1 cellular context compared by ENCODE assay signal in the genomic region with DNA sequence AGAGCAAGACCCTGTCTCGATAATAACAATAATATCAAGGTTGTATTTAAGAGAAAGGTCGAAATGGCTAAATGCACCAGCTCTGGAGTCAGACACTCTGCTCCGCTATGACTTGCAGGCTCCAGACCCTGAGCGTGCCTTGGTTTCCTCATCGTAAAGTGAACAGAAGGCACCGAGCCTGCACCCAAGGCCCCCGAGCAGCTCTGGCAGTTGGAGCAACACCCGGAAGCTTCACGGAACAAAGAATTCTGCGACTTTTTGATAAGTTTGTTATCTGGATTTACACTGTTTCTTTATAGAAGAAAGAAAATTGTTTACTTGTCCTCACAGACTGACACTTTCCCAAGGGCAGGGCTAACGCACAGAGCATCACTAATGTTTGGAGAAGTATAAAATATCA.
TF ChIP-seq lines count a peak whose summit lies in the region.

No MANE protein-coding gene starts in this region.

TF ChIP-seq in GM23338, 12 proteins besides CTCF, POLR2A, EP300 and RAD21 (continued from another document):
- TF ChIP-seq, protein P1, sequence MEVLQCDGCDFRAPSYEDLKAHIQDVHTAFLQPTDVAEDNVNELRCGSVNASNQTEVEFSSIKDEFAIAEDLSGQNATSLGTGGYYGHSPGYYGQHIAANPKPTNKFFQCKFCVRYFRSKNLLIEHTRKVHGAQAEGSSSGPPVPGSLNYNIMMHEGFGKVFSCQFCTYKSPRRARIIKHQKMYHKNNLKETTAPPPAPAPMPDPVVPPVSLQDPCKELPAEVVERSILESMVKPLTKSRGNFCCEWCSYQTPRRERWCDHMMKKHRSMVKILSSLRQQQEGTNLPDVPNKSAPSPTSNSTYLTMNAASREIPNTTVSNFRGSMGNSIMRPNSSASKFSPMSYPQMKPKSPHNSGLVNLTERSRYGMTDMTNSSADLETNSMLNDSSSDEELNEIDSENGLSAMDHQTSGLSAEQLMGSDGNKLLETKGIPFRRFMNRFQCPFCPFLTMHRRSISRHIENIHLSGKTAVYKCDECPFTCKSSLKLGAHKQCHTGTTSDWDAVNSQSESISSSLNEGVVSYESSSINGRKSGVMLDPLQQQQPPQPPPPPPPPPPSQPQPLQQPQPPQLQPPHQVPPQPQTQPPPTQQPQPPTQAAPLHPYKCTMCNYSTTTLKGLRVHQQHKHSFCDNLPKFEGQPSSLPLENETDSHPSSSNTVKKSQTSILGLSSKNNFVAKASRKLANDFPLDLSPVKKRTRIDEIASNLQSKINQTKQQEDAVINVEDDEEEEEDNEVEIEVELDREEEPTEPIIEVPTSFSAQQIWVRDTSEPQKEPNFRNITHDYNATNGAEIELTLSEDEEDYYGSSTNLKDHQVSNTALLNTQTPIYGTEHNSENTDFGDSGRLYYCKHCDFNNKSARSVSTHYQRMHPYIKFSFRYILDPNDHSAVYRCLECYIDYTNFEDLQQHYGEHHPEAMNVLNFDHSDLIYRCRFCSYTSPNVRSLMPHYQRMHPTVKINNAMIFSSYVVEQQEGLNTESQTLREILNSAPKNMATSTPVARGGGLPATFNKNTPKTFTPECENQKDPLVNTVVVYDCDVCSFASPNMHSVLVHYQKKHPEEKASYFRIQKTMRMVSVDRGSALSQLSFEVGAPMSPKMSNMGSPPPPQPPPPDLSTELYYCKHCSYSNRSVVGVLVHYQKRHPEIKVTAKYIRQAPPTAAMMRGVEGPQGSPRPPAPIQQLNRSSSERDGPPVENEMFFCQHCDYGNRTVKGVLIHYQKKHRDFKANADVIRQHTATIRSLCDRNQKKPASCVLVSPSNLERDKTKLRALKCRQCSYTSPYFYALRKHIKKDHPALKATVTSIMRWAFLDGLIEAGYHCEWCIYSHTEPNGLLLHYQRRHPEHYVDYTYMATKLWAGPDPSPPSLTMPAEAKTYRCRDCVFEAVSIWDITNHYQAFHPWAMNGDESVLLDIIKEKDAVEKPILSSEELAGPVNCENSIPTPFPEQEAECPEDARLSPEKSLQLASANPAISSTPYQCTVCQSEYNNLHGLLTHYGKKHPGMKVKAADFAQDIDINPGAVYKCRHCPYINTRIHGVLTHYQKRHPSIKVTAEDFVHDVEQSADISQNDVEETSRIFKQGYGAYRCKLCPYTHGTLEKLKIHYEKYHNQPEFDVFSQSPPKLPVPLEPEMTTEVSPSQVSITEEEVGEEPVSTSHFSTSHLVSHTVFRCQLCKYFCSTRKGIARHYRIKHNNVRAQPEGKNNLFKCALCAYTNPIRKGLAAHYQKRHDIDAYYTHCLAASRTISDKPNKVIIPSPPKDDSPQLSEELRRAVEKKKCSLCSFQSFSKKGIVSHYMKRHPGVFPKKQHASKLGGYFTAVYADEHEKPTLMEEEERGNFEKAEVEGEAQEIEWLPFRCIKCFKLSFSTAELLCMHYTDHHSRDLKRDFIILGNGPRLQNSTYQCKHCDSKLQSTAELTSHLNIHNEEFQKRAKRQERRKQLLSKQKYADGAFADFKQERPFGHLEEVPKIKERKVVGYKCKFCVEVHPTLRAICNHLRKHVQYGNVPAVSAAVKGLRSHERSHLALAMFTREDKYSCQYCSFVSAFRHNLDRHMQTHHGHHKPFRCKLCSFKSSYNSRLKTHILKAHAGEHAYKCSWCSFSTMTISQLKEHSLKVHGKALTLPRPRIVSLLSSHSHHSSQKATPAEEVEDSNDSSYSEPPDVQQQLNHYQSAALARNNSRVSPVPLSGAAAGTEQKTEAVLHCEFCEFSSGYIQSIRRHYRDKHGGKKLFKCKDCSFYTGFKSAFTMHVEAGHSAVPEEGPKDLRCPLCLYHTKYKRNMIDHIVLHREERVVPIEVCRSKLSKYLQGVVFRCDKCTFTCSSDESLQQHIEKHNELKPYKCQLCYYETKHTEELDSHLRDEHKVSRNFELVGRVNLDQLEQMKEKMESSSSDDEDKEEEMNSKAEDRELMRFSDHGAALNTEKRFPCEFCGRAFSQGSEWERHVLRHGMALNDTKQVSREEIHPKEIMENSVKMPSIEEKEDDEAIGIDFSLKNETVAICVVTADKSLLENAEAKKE (CRISPR knock-in tag; IDR thresholded peaks at IDR 0.05): no peak
- TF ChIP-seq, protein P2, sequence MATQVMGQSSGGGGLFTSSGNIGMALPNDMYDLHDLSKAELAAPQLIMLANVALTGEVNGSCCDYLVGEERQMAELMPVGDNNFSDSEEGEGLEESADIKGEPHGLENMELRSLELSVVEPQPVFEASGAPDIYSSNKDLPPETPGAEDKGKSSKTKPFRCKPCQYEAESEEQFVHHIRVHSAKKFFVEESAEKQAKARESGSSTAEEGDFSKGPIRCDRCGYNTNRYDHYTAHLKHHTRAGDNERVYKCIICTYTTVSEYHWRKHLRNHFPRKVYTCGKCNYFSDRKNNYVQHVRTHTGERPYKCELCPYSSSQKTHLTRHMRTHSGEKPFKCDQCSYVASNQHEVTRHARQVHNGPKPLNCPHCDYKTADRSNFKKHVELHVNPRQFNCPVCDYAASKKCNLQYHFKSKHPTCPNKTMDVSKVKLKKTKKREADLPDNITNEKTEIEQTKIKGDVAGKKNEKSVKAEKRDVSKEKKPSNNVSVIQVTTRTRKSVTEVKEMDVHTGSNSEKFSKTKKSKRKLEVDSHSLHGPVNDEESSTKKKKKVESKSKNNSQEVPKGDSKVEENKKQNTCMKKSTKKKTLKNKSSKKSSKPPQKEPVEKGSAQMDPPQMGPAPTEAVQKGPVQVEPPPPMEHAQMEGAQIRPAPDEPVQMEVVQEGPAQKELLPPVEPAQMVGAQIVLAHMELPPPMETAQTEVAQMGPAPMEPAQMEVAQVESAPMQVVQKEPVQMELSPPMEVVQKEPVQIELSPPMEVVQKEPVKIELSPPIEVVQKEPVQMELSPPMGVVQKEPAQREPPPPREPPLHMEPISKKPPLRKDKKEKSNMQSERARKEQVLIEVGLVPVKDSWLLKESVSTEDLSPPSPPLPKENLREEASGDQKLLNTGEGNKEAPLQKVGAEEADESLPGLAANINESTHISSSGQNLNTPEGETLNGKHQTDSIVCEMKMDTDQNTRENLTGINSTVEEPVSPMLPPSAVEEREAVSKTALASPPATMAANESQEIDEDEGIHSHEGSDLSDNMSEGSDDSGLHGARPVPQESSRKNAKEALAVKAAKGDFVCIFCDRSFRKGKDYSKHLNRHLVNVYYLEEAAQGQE (IDR thresholded peaks at IDR 0.05; ENCODE audit: unreplicated experiment): no peak
- TF ChIP-seq NANOG (IDR thresholded peaks at IDR 0.05; ENCODE audit: borderline replicate concordance) (no peak), CREB1 (CRISPR knock-in tag; IDR thresholded peaks at IDR 0.05; ENCODE audit: low read depth) (no peak), ZNF331 (CRISPR knock-in tag; IDR thresholded peaks at IDR 0.05; ENCODE audit: low read depth) (no peak)
